Comparison of ENCODE assay signal across 8 cellular contexts in the genomic region with DNA sequence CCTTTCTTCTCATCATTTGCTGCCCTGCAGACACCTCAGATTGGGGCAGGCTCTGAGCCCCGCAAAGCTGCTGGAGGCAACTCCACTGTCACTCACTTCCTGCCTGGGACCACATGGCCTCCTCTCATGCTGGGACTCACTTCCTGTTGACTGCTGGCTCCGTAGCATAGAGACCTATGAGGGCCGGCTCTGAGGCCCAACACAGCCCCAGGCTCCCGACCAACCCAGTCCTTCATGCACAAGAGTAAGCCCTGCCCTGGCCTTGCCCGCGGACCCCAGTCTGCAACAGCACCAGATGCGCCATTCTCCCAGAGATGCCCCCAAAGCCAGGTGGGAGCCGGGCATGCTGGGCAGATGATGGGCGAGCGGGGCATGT. TPM values are rescaled to one million over a fixed set of nuclear protein-coding genes. Genes with fewer than 3 reads are reported as not detected.
A peak's percentile ranks its signal among the peaks of the same experiment; 100 is the strongest.
DNase-seq lines count a peak whose midpoint lies in the region; ATAC-seq and TF ChIP-seq lines count a peak whose summit lies in the region.
"Had no signal": no experiment of that assay in that cellular context is flagged by ENCODE, and none has a peak within 500 bp of the region (broad histone marks: within the 10 kb centered on the region; RNA-seq: fewer than 3 reads in every experiment).

No MANE protein-coding gene starts in this region.

- CTCF ChIA-PET in activated CD8-positive, alpha-beta memory T cell treated with anti-CD3 and anti-CD28 coated beads, Interleukin-2, amount 10 ng/mL, durations not matched to agents 7 days and 5 days (lab: Charles Lee), result interaction anchor here (1.2 to 3.6 kb wide), 9 partner anchors 8 to 281 kb away, joined by 3 to 18 read pairs (median 7); no protein-coding TSS in a partner anchor

- H3K4me1 ChIP-seq in ovary (ENCODE audit: insufficient read depth), result peaks cover 12% of the 10 kb centered on the region
- H3K4me1 ChIP-seq: SJSA1 had no signal

- H3K9me3 Mint-ChIP-seq in IgD-negative memory B cell, result no peaks in the 10 kb centered on the region
- no peaks in the 10 kb centered on the region for H3K9me3 Mint-ChIP-seq in activated CD8-positive, alpha-beta memory T cell treated with anti-CD3 and anti-CD28 coated beads, Interleukin-2, amount 10 ng/mL, durations not matched to agents 7 days and 5 days (ENCODE audit: low read depth)

- H3K27ac ChIP-seq in substantia nigra (ENCODE audit: low read depth, low read length, poor library complexity, severe bottlenecking) (peak overlapping the region; percentile 22), ovary (no peak overlapping the region)
- H3K27ac ChIP-seq: SJSA1 had no signal

- no peaks in the 10 kb centered on the region for H3K9me3 ChIP-seq in ovary
- H3K9me3 ChIP-seq: SJSA1 had no signal

- H3K4me3 ChIP-seq in ovary, result no peak overlapping the region
- H3K4me3 ChIP-seq: SJSA1 had no signal

- peak overlapping the region; percentile 0 to 63 (median 5) for H3K27ac Mint-ChIP-seq in IgD-negative memory B cell
- peak overlapping the region; percentile 98 for H3K27ac Mint-ChIP-seq in activated CD8-positive, alpha-beta memory T cell treated with anti-CD3 and anti-CD28 coated beads, Interleukin-2, amount 10 ng/mL, durations not matched to agents 7 days and 5 days

- intact Hi-C loops in ovary (cut with DNase I), result loop anchor here in 2 of 4 donors (10.0 kb wide), 2 partner anchors 49 to 59 kb away; a partner anchor contains a TSS

- DNase-seq in GM19240 (ENCODE audit: insufficient read length, low spot score), result peak; percentile 70
- peak; percentile 92 for DNase-seq in activated CD8-positive, alpha-beta memory T cell treated with anti-CD3 and anti-CD28 coated beads, Interleukin-2, amount 10 ng/mL, durations not matched to agents 7 days and 5 days
- peak; percentile 50 for DNase-seq in iPS-NIHi11 (ENCODE audit: low spot score)
- DNase-seq in substantia nigra (lab: John Stamatoyannopoulos, UW), result peak in 15 of 49 donors; percentile 19 to 63 (median 35)
- no peak for DNase-seq in kidney glomerular epithelial cell (lab: John Stamatoyannopoulos, UW)
- no peak for DNase-seq in ovary

- no peak for TF ChIP-seq CTCF in ovary (IDR thresholded peaks at IDR 0.05)

- H3K4me1 Mint-ChIP-seq in IgD-negative memory B cell, result peaks cover 8 to 17% (median 16%) of the 10 kb centered on the region in 3 donors
- H3K4me1 Mint-ChIP-seq in activated CD8-positive, alpha-beta memory T cell treated with anti-CD3 and anti-CD28 coated beads, Interleukin-2, amount 10 ng/mL, durations not matched to agents 7 days and 5 days, result peaks cover 36% of the 10 kb centered on the region

- 78 to 86% (median 83%) methylated on average over 10 of the region's 10 CpGs for WGBS in ovary, 3 donors

- H3K36me3 ChIP-seq in ovary, result no peaks in the 10 kb centered on the region
- H3K36me3 ChIP-seq: SJSA1 had no signal

- H3K27me3 Mint-ChIP-seq in IgD-negative memory B cell, result no peaks in the 10 kb centered on the region
- H3K27me3 Mint-ChIP-seq in activated CD8-positive, alpha-beta memory T cell treated with anti-CD3 and anti-CD28 coated beads, Interleukin-2, amount 10 ng/mL, durations not matched to agents 7 days and 5 days, result no peaks in the 10 kb centered on the region

- TF ChIP-seq EP300 in ovary (IDR thresholded peaks at IDR 0.05), result no peak

- H3K4me3 Mint-ChIP-seq in IgD-negative memory B cell, result peak overlapping the region in 2 of 4 donors; percentile 29 to 80
- peak overlapping the region; percentile 61 for H3K4me3 Mint-ChIP-seq in activated CD8-positive, alpha-beta memory T cell treated with anti-CD3 and anti-CD28 coated beads, Interleukin-2, amount 10 ng/mL, durations not matched to agents 7 days and 5 days

- no peaks in the 10 kb centered on the region for H3K27me3 ChIP-seq in ovary
- H3K27me3 ChIP-seq: SJSA1 had no signal

- no peak for TF ChIP-seq POLR2A in ovary (IDR thresholded peaks at IDR 0.05)

- peaks cover 9% of the 10 kb centered on the region for H3K36me3 Mint-ChIP-seq in IgD-negative memory B cell
- H3K36me3 Mint-ChIP-seq in activated CD8-positive, alpha-beta memory T cell treated with anti-CD3 and anti-CD28 coated beads, Interleukin-2, amount 10 ng/mL, durations not matched to agents 7 days and 5 days, result peaks cover 9% of the 10 kb centered on the region

- peak; percentile 100 for ATAC-seq in activated CD8-positive, alpha-beta memory T cell treated with anti-CD3 and anti-CD28 coated beads, Interleukin-2, amount 10 ng/mL, durations not matched to agents 7 days and 5 days

RNA-seq across cellular contexts. Expression of a gene that starts 55.7 kb away (rescaled TPM):
- polyA plus RNA-seq in IgD-negative memory B cell (4.9 TPM), ovary (10 to 100 TPM; 11.3 to 17.3 TPM)
- total RNA-seq in activated CD8-positive, alpha-beta memory T cell treated with anti-CD3 and anti-CD28 coated beads, Interleukin-2, amount 10 ng/mL, durations not matched to agents 7 days and 5 days, result 10 to 100 TPM; 59.9 to 70.1 TPM
- 10 to 100 TPM; 14.3 to 72.7 (median 47.4) TPM for total RNA-seq in ovary

Comparison
In these comparisons a context has a peak if more than half of its experiments do, and no peak if none do; other contexts are left out.
1. DNase-seq: peak in GM19240 (single experiment), activated CD8-positive, alpha-beta memory T cell treated with anti-CD3 and anti-CD28 coated beads, Interleukin-2, amount 10 ng/mL, durations not matched to agents 7 days and 5 days (single experiment) and iPS-NIHi11 (single experiment); none in kidney glomerular epithelial cell (single experiment) and ovary (0 of 5).